Comparison of ENCODE assay signal across 1 cellular context in genomic region chr15:50876989-50877360, GRCh38.
A peak's percentile ranks its signal among the peaks of the same experiment; 100 is the strongest.
TF ChIP-seq lines count a peak whose summit lies in the region.

No MANE protein-coding gene starts in this region.

TF ChIP-seq in K562, 482 proteins besides CTCF, POLR2A, EP300 and RAD21 (continued from another document and continues in another):
- 0 out of 2 replicates have a peak, but pooled peaks have one; percentile 57 for TF ChIP-seq ZNF175 (CRISPR knock-in tag; IDR thresholded peaks at IDR 0.05; ENCODE audit: low read depth)
- TF ChIP-seq NFRKB (IDR thresholded peaks at IDR 0.05; ENCODE audit: low read depth): no peak
- TF ChIP-seq HNRNPUL1 (IDR thresholded peaks at IDR 0.05; ENCODE audit: low read length): no peak
- TF ChIP-seq UBTF (IDR thresholded peaks at IDR 0.05; ENCODE audit: borderline replicate concordance in 1 of 2, low read depth in 2 of 2, low read length in 2 of 2): no peak
- no peak for TF ChIP-seq FOS (IDR thresholded peaks at IDR 0.05; ENCODE audit: extremely low read depth, insufficient read length)
- no peak for TF ChIP-seq BCL6 (CRISPR knock-in tag; IDR thresholded peaks at IDR 0.05)
- no peak for TF ChIP-seq TAF7 (tag; IDR thresholded peaks at IDR 0.05)
- no peak for TF ChIP-seq NCOR1 (IDR thresholded peaks at IDR 0.05)
- TF ChIP-seq MEF2A (IDR thresholded peaks at IDR 0.05; ENCODE audit: control insufficient read depth, low read depth, low read length): 0 out of 2 replicates have a peak, but pooled peaks have one; percentile 3
- peak; percentile 64 for TF ChIP-seq KLF16 (IDR thresholded peaks at IDR 0.05)
- no peak for TF ChIP-seq KDM4B (IDR thresholded peaks at IDR 0.05; ENCODE audit: borderline replicate concordance in 2 of 2, low read depth in 1 of 2)
- no peak for TF ChIP-seq PHTF2 (CRISPR knock-in tag; IDR thresholded peaks at IDR 0.05)
- TF ChIP-seq SIRT6 (IDR thresholded peaks at IDR 0.05; ENCODE audit: low read depth, low read length): no peak
- peak; percentile 27; the same call in 1 of the 2 replicates for TF ChIP-seq ATF7 (IDR thresholded peaks at IDR 0.05)
- peak; percentile 70; the same call in 1 of the 2 replicates for TF ChIP-seq BACH1 (tag; IDR thresholded peaks at IDR 0.05)
- TF ChIP-seq ZBTB33 (CRISPR knock-in tag; IDR thresholded peaks at IDR 0.05): 0 out of 2 replicates have a peak, but pooled peaks have one; percentile 38
- peak; percentile 56; the same call in 1 of the 2 replicates for TF ChIP-seq JUND (IDR thresholded peaks at IDR 0.05; ENCODE audit: borderline replicate concordance, low read depth, low read length)
- TF ChIP-seq JUND (tag; IDR thresholded peaks at IDR 0.05; ENCODE audit: borderline replicate concordance, low read depth, low read length): no peak
- peak; percentile 77 for TF ChIP-seq ZNF316 (IDR thresholded peaks at IDR 0.05)
- TF ChIP-seq CC2D1A (IDR thresholded peaks at IDR 0.05): peak; percentile 84
- TF ChIP-seq JUN (IDR thresholded peaks at IDR 0.05; ENCODE audit: borderline replicate concordance, low read depth, low read length): 0 out of 2 replicates have a peak, but pooled peaks have one; percentile 18
- TF ChIP-seq JUN (CRISPR knock-in tag; IDR thresholded peaks at IDR 0.05; ENCODE audit: borderline replicate concordance): no peak
- no peak for TF ChIP-seq ZNF707 (CRISPR knock-in tag; conservative IDR thresholded peaks at IDR 0.05)
- peak; percentile 73 for TF ChIP-seq MAFF (IDR thresholded peaks at IDR 0.05; ENCODE audit: low read length)
- TF ChIP-seq SMAD4 (CRISPR knock-in tag; conservative IDR thresholded peaks at IDR 0.05): 0 out of 2 replicates have a peak, but pooled peaks have one; percentile 14
- TF ChIP-seq CBFA2T3 (IDR thresholded peaks at IDR 0.05): no peak
- no peak for TF ChIP-seq FOXJ3 (CRISPR knock-in tag; IDR thresholded peaks at IDR 0.05)
- TF ChIP-seq ZNF695 (CRISPR knock-in tag; IDR thresholded peaks at IDR 0.05): no peak
- 0 out of 2 replicates have a peak, but pooled peaks have one; percentile 32 for TF ChIP-seq ZNF512 (tag; IDR thresholded peaks at IDR 0.05)
- no peak for TF ChIP-seq MBD2 (IDR thresholded peaks at IDR 0.05; ENCODE audit: borderline replicate concordance, low read depth)
- TF ChIP-seq HMG20A (CRISPR knock-in tag; conservative IDR thresholded peaks at IDR 0.05): no peak
- TF ChIP-seq NCOA2 (IDR thresholded peaks at IDR 0.05; ENCODE audit: partially characterized antibody in 2 of 2): no peak
- no peak for TF ChIP-seq PML (IDR thresholded peaks at IDR 0.05; ENCODE audit: low read length)
- TF ChIP-seq TOE1 (IDR thresholded peaks at IDR 0.05; ENCODE audit: borderline replicate concordance): no peak
- no peak for TF ChIP-seq TOE1 (CRISPR knock-in tag; IDR thresholded peaks at IDR 0.05; ENCODE audit: borderline replicate concordance, low read depth)
- no peak for TF ChIP-seq NR2C1 (IDR thresholded peaks at IDR 0.05)
- TF ChIP-seq NR2C1 (tag; IDR thresholded peaks at IDR 0.05): no peak
- TF ChIP-seq FOXK2 (conservative IDR thresholded peaks at IDR 0.05 in 1 of 2, IDR thresholded peaks at IDR 0.05 in 1 of 2; ENCODE audit: low read depth in 2 of 2): peak; percentile 46 to 56; a peak in 1 of 4 replicates
- no peak for TF ChIP-seq NR1H2 (CRISPR knock-in tag; IDR thresholded peaks at IDR 0.05)
- no peak for TF ChIP-seq ZFX (CRISPR knock-in tag; IDR thresholded peaks at IDR 0.05)
- TF ChIP-seq TBL1XR1 (IDR thresholded peaks at IDR 0.05; ENCODE audit: low read length in 2 of 2): 0 out of 4 replicates have a peak, but pooled peaks of 1 of the 2 experiments have one; percentile 16
- TF ChIP-seq ATF3 (IDR thresholded peaks at IDR 0.05): no peak
- 0 out of 2 replicates have a peak, but pooled peaks have one; percentile 28 for TF ChIP-seq ATF3 (CRISPR knock-in tag; conservative IDR thresholded peaks at IDR 0.05)
- no peak for TF ChIP-seq ID3 (CRISPR knock-in tag; IDR thresholded peaks at IDR 0.05)
- TF ChIP-seq ID3 (tag; IDR thresholded peaks at IDR 0.05): no peak
- no peak for TF ChIP-seq ZNF655 (CRISPR knock-in tag; IDR thresholded peaks at IDR 0.05)
- no peak for TF ChIP-seq CHD7 (IDR thresholded peaks at IDR 0.05; ENCODE audit: low read depth, low read length)
- peak; percentile 34 for TF ChIP-seq TBP (optimal IDR thresholded peaks at IDR 0.05; ENCODE audit: low read depth, low read length)
- peak in 1 of 2 experiments; percentile 29; a peak in 1 of 4 replicates for TF ChIP-seq RCOR1 (IDR thresholded peaks at IDR 0.05; ENCODE audit: borderline replicate concordance in 1 of 2, low read depth in 2 of 2, low read length in 2 of 2)
- TF ChIP-seq BRD9 (IDR thresholded peaks at IDR 0.05; ENCODE audit: low read depth, partially characterized antibody): peak; percentile 99
